In the genomic region with DNA sequence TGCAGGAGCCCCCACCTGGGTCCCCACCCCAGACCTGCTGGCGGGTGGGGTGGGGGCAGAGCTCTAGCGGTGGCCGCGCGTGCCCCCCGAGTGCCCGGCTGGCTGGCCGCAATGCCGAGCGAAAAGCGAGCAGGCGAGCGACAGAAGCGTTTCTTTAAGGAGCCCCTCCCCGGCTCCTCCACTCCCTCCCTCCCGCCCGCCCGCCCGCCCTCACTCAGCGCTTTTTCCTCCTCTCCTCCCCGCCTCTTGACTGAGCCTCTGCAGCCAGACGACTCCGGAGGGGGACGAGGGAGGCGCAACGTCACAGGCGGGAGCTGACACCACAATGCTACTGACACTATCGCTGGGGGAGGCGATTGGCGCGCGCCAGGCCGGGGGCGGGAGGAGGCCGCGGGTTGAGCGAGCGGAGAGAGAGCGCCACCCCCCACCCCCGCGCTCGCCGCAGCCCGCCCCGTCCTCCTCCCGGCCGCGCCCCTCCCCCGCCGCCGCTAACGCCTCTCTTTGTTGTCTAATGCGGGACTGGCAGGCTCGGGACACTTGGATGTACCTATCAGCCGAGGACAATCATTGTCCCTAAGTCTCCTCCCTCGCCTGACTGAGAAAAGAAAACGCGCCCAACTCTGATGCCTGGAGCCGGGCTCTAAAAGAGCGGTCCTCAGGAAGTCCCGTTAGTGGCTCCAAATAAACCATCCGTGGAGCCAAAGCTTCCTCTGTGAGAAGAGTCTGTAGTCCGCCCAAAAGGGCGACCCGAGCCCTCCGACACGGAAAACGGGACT, we compare ENCODE assay signal across 8 cellular contexts. TPM values are rescaled to one million over a fixed set of nuclear protein-coding genes. Genes with fewer than 3 reads are reported as not detected.
DNase-seq lines count a peak whose midpoint lies in the region; ATAC-seq and TF ChIP-seq lines count a peak whose summit lies in the region.

A gene (minus strand): TSS at position 127 of the 776 bp plus-strand sequence. CDS start 313 bp downstream, outside the sequence.

- H3K27ac ChIP-seq in colonic mucosa = peak within 1 kb of the TSS; percentile 87

- H3K9me3 Mint-ChIP-seq in activated CD4-positive, alpha-beta T cell treated with anti-CD3 and anti-CD28 coated beads, Interleukin-2, amount 10 ng/mL, durations not matched to agents 24 days and 14 days = no peaks in the 10 kb centered on the region

- H3K27me3 ChIP-seq in colonic mucosa = peaks cover 26% of the 10 kb centered on the region

- H3K4me3 ChIP-seq in colonic mucosa = peak within 1 kb of the TSS; percentile 84

- TF ChIP-seq CTCF in colonic mucosa (IDR thresholded peaks at IDR 0.05) = no peak

- peaks cover 32% of the 10 kb centered on the region for H3K27me3 Mint-ChIP-seq in activated CD4-positive, alpha-beta T cell treated with anti-CD3 and anti-CD28 coated beads, Interleukin-2, amount 10 ng/mL, durations not matched to agents 24 days and 14 days

- H3K4me1 Mint-ChIP-seq in activated CD4-positive, alpha-beta T cell treated with anti-CD3 and anti-CD28 coated beads, Interleukin-2, amount 10 ng/mL, durations not matched to agents 24 days and 14 days = peaks cover 17% of the 10 kb centered on the region

- H3K9ac ChIP-seq in colonic mucosa (ENCODE audit: low read depth in 2 of 2, low read length in 2 of 2) = peak within 1 kb of the TSS; percentile 68 to 72

- H3K4me1 ChIP-seq in colonic mucosa = peaks cover 7% of the 10 kb centered on the region

- no peaks in the 10 kb centered on the region for H3K36me3 Mint-ChIP-seq in activated CD4-positive, alpha-beta T cell treated with anti-CD3 and anti-CD28 coated beads, Interleukin-2, amount 10 ng/mL, durations not matched to agents 24 days and 14 days (ENCODE audit: low read depth)

- no peaks in the 10 kb centered on the region for H3K36me3 ChIP-seq in colonic mucosa

- peak within 1 kb of the TSS; percentile 89 for H3K27ac Mint-ChIP-seq in activated CD4-positive, alpha-beta T cell treated with anti-CD3 and anti-CD28 coated beads, Interleukin-2, amount 10 ng/mL, durations not matched to agents 24 days and 14 days

- intact Hi-C loops in activated CD4-positive, alpha-beta T cell treated with anti-CD3 and anti-CD28 coated beads, Interleukin-2, amount 10 ng/mL, durations not matched to agents 24 days and 14 days (cut with micrococcal nuclease) = loop anchor here (1.0 to 10.0 kb wide), 5 partner anchors 216 to 1061 kb away; a partner anchor contains a TSS
- intact Hi-C loops in colonic mucosa (cut with DNase I) (loop anchor here (10.0 kb wide), 1 partner anchor 561 kb away; no protein-coding TSS in a partner anchor), left colon (cut with DNase I, micrococcal nuclease) (no loop called here)

- DNase-seq in AML-193 (lab: John Stamatoyannopoulos, UW) = peak; percentile 82 to 85
- DNase-seq in NCI-H524 (lab: John Stamatoyannopoulos, UW) = peak; percentile 97 to 98
- peak; percentile 95 for DNase-seq in activated CD4-positive, alpha-beta T cell treated with anti-CD3 and anti-CD28 coated beads, Interleukin-2, amount 10 ng/mL, durations not matched to agents 24 days and 14 days
- DNase-seq in colonic mucosa = peak; percentile 94
- DNase-seq in left colon = peak; percentile 88 to 96
- DNase-seq in stimulated activated CD4-positive, alpha-beta T cell treated with anti-CD3 and anti-CD28 coated beads, Interleukin-1b, Interleukin-23, amount 100 ng/mL, for 24 hours (ENCODE audit: low read depth in 4 of 4, low spot score in 1 of 4) = peak; percentile 57 to 90 (median 82)

- ATAC-seq in GM19328 (IDR thresholded peaks at IDR 0.05; ENCODE audit: unreplicated experiment) (peak; percentile 68), HG03460 (IDR thresholded peaks at IDR 0.05; ENCODE audit: unreplicated experiment) (peak; percentile 68), left colon (peak; percentile 72)

- H3K4me3 Mint-ChIP-seq in activated CD4-positive, alpha-beta T cell treated with anti-CD3 and anti-CD28 coated beads, Interleukin-2, amount 10 ng/mL, durations not matched to agents 24 days and 14 days = peak within 1 kb of the TSS; percentile 91

- H3K9me3 ChIP-seq in colonic mucosa = no peaks in the 10 kb centered on the region

RNA-seq across cellular contexts. Expression of the gene that starts here (rescaled TPM):
- 1.1 TPM in 2 replicates for total RNA-seq in activated CD4-positive, alpha-beta T cell treated with anti-CD3 and anti-CD28 coated beads, Interleukin-2, amount 10 ng/mL, durations not matched to agents 24 days and 14 days
- 1 to 10 TPM in 1 of 2 donors, under 1 TPM in 1; 0.72 to 1.1 TPM for total RNA-seq in colonic mucosa
- total RNA-seq in left colon = 1 to 10 TPM in 1 of 2 donors, under 1 TPM in 1; 0.27 to 1.4 TPM

Comparison
In these comparisons a context has a peak if more than half of its experiments do, and no peak if none do; other contexts are left out.
1. Peak in every context shown above with its lines: DNase-seq, ATAC-seq, H3K4me3 ChIP-seq and H3K27ac ChIP-seq.
2. intact Hi-C loops: an anchor here in activated CD4-positive, alpha-beta T cell treated with anti-CD3 and anti-CD28 coated beads, Interleukin-2, amount 10 ng/mL, durations not matched to agents 24 days and 14 days (1.0 to 10.0 kb wide) and colonic mucosa (10.0 kb wide); none called in left colon.